ENCODE assay signal across 1 cellular context in genomic region chr12:54126696-54127537, GRCh38.
TF ChIP-seq lines count a peak whose summit lies in the region.

No MANE protein-coding gene starts in this region.

TF ChIP-seq in liver, 16 proteins besides CTCF, POLR2A, EP300 and RAD21 (continued from another document):
- TF ChIP-seq REST (IDR thresholded peaks at IDR 0.05), result no peak
- TF ChIP-seq JUND (IDR thresholded peaks at IDR 0.05), result no peak
- TF ChIP-seq HNF4G (IDR thresholded peaks at IDR 0.05), result no peak
- TF ChIP-seq TAF1 (conservative IDR thresholded peaks at IDR 0.05), result no peak
